ENCODE assay signal across 20 cellular contexts in genomic region chr15:48984811-48985352, GRCh38. TPM values are rescaled to one million over a fixed set of nuclear protein-coding genes. Genes with fewer than 3 reads are reported as not detected.
A peak's percentile ranks its signal among the peaks of the same experiment; 100 is the strongest.
DNase-seq lines count a peak whose midpoint lies in the region; ATAC-seq and TF ChIP-seq lines count a peak whose summit lies in the region.
"Had no signal": no experiment of that assay in that cellular context is flagged by ENCODE, and none has a peak within 500 bp of the region (broad histone marks: within the 10 kb centered on the region; RNA-seq: fewer than 3 reads in every experiment).

No MANE protein-coding gene starts in this region.

- H3K4me3 ChIP-seq in mesenchymal stem cell (ENCODE audit: insufficient read depth in 1 of 2, low read depth in 1 of 2, low read length in 2 of 2): no peak overlapping the region
- no peak overlapping the region for H3K4me3 ChIP-seq in spleen
- H3K4me3 ChIP-seq: K562, sigmoid colon, SJCRH30 had no signal

- no peaks in the 10 kb centered on the region for H3K9me3 Mint-ChIP-seq in chondrocyte (ENCODE audit: low read depth)
- H3K9me3 Mint-ChIP-seq in type B pancreatic cell: peaks cover 5% of the 10 kb centered on the region
- H3K9me3 Mint-ChIP-seq: activated naive CD4-positive, alpha-beta T cell treated with anti-CD3 and anti-CD28 coated beads, Interleukin-2, amount 10 ng/mL, durations not matched to agents 7 days and 5 days; T-helper 2 cell treated with Interferon-gamma antibody and Interleukin-4, amounts not matched to agents 5 μg/mL and 100 μg/mL, for 36 hours had no signal

- peak overlapping the region; percentile 83 for H3K27ac Mint-ChIP-seq in chondrocyte (ENCODE audit: unreplicated experiment)
- H3K27ac Mint-ChIP-seq in type B pancreatic cell: peak overlapping the region; percentile 66
- H3K27ac Mint-ChIP-seq: activated naive CD4-positive, alpha-beta T cell treated with anti-CD3 and anti-CD28 coated beads, Interleukin-2, amount 10 ng/mL, durations not matched to agents 7 days and 5 days; T-helper 2 cell treated with Interferon-gamma antibody and Interleukin-4, amounts not matched to agents 5 μg/mL and 100 μg/mL, for 36 hours had no signal

- H3K27ac ChIP-seq in mesenchymal stem cell (ENCODE audit: low read length, poor library complexity, severe bottlenecking) (no peak overlapping the region), spleen (peak overlapping the region in 2 of 8 donors; percentile 28 to 32)
- H3K27ac ChIP-seq: 22Rv1, SJCRH30 had no signal

- peaks cover 6% of the 10 kb centered on the region for H3K36me3 Mint-ChIP-seq in chondrocyte (ENCODE audit: low read depth)
- H3K36me3 Mint-ChIP-seq in type B pancreatic cell: peaks cover 5% of the 10 kb centered on the region

- H3K14ac ChIP-seq in mesenchymal stem cell (ENCODE audit: low read length in 2 of 2): peak overlapping the region in 1 of 2 experiments; percentile 21

- H2AK5ac ChIP-seq in mesenchymal stem cell (ENCODE audit: low read length, severe bottlenecking): no peak overlapping the region

- no peak overlapping the region for H2BK12ac ChIP-seq in mesenchymal stem cell (ENCODE audit: low read length in 2 of 2)

- H3K27me3 ChIP-seq in mesenchymal stem cell (ENCODE audit: control insufficient read depth in 1 of 2, insufficient read depth in 1 of 2, low read length in 2 of 2) (peaks cover 0 to 3% of the 10 kb centered on the region in 2 experiments), spleen (replicated peaks in 1 of 7) (peaks cover 0 to 5% (median 0%) of the 10 kb centered on the region in 7 donors)
- H3K27me3 ChIP-seq: sigmoid colon, SJCRH30 had no signal

- H3K4me1 ChIP-seq in mesenchymal stem cell (ENCODE audit: control insufficient read depth, insufficient read depth, low read depth, low read length) (no peaks in the 10 kb centered on the region), spleen (no peaks in the 10 kb centered on the region)
- H3K4me1 ChIP-seq: SJCRH30 had no signal

- intact Hi-C loops in spleen (cut with DNase I; ENCODE audit: low total_unique reads): no loop called here

- TF ChIP-seq POLR2A in spleen (IDR thresholded peaks at IDR 0.05): no peak

- H3K4ac ChIP-seq in mesenchymal stem cell (ENCODE audit: low read depth in 1 of 2, low read length in 2 of 2): no peak overlapping the region

- H3K4me2 ChIP-seq in mesenchymal stem cell (ENCODE audit: low read length, poor library complexity, severe bottlenecking): no peak overlapping the region

- H3K4me3 Mint-ChIP-seq in chondrocyte (ENCODE audit: unreplicated experiment) (peak overlapping the region; percentile 17), type B pancreatic cell (peak overlapping the region; percentile 18)
- H3K4me3 Mint-ChIP-seq: activated naive CD4-positive, alpha-beta T cell treated with anti-CD3 and anti-CD28 coated beads, Interleukin-2, amount 10 ng/mL, durations not matched to agents 7 days and 5 days; T-helper 2 cell treated with Interferon-gamma antibody and Interleukin-4, amounts not matched to agents 5 μg/mL and 100 μg/mL, for 36 hours had no signal

- ATAC-seq in HG02798 (IDR thresholded peaks at IDR 0.05; ENCODE audit: poor library complexity, unreplicated experiment): no peak
- ATAC-seq: K562 had no signal

- no peak overlapping the region for H4K91ac ChIP-seq in mesenchymal stem cell (ENCODE audit: low read length)

- H2BK15ac ChIP-seq in mesenchymal stem cell (ENCODE audit: low read depth, poor library complexity, severe bottlenecking): no peak overlapping the region

- H2AFZ ChIP-seq in mesenchymal stem cell (ENCODE audit: low read depth, low read length): no peak overlapping the region

- H3K79me1 ChIP-seq in mesenchymal stem cell (replicated peaks; ENCODE audit: low read length, poor library complexity, severe bottlenecking): no peaks in the 10 kb centered on the region

- TF ChIP-seq CTCF in chondrocyte (IDR thresholded peaks at IDR 0.05) (no peak), type B pancreatic cell (conservative IDR thresholded peaks at IDR 0.05) (no peak), spleen (IDR thresholded peaks at IDR 0.05 in 8 of 11, conservative IDR thresholded peaks at IDR 0.05 in 3 of 11) (no peak)

- 70% methylated on average over 3 of the region's 4 CpGs for WGBS in mesenchymal stem cell
- WGBS in spleen, 5 donors: 72 to 86% (median 78%) methylated on average over 4 of the region's 4 CpGs

- no peaks in the 10 kb centered on the region for H3K27me3 Mint-ChIP-seq in chondrocyte (ENCODE audit: low read depth)
- H3K27me3 Mint-ChIP-seq in type B pancreatic cell: no peaks in the 10 kb centered on the region

- peak overlapping the region; percentile 37 for H3K9ac ChIP-seq in mesenchymal stem cell (ENCODE audit: low read length)

- H3K9me3 ChIP-seq in mesenchymal stem cell (ENCODE audit: control insufficient read depth, low read length) (no peaks in the 10 kb centered on the region), spleen (no peaks in the 10 kb centered on the region)
- H3K9me3 ChIP-seq: sigmoid colon, SJCRH30 had no signal

- peaks cover 0 to 15% of the 10 kb centered on the region in 2 experiments for H3K36me3 ChIP-seq in mesenchymal stem cell (ENCODE audit: control insufficient read depth in 1 of 2, insufficient read depth in 2 of 2, low read depth in 1 of 2, low read length in 2 of 2)
- H3K36me3 ChIP-seq in spleen: peaks cover 0 to 11% (median 0%) of the 10 kb centered on the region in 6 donors
- H3K36me3 ChIP-seq: SJCRH30 had no signal

- H2BK120ac ChIP-seq in mesenchymal stem cell (ENCODE audit: low read depth, low read length): no peak overlapping the region

- no peak overlapping the region for H3K23ac ChIP-seq in mesenchymal stem cell (ENCODE audit: low read length in 2 of 2)

- peaks cover 46% of the 10 kb centered on the region for H3K4me1 Mint-ChIP-seq in chondrocyte (ENCODE audit: low read depth)
- peaks cover 27% of the 10 kb centered on the region for H3K4me1 Mint-ChIP-seq in type B pancreatic cell (ENCODE audit: unreplicated experiment)
- H3K4me1 Mint-ChIP-seq: activated naive CD4-positive, alpha-beta T cell treated with anti-CD3 and anti-CD28 coated beads, Interleukin-2, amount 10 ng/mL, durations not matched to agents 7 days and 5 days had no signal

- no peak overlapping the region for H4K8ac ChIP-seq in mesenchymal stem cell (ENCODE audit: low read length)

- H2BK5ac ChIP-seq in mesenchymal stem cell (ENCODE audit: low read depth, low read length, poor library complexity, severe bottlenecking): no peak overlapping the region

- DNase-seq in NCI-H2227 (lab: John Stamatoyannopoulos, UW; ENCODE audit: unreplicated experiment) (peak; percentile 2), NCI-H2227 treated with DMSO at 0.1 percent for 48 hours (lab: John Stamatoyannopoulos, UW) (no peak), chondrocyte (ENCODE audit: low spot score) (no peak), mesenchymal stem cell (peak; percentile 59), type B pancreatic cell (ENCODE audit: extremely low spot score, unreplicated experiment) (no peak), spleen (no peak)
- no peak for DNase-seq in stimulated activated naive CD4-positive, alpha-beta T cell (lab: John Stamatoyannopoulos, UW)
- DNase-seq: activated naive CD4-positive, alpha-beta T cell treated with anti-CD3 and anti-CD28 coated beads, Interleukin-2, amount 10 ng/mL, durations not matched to agents 7 days and 5 days; activated T-cell treated with anti-CD3 and anti-CD28 coated beads for 4 hours; C1 segment of cervical spinal cord; hypothalamus; kidney; NCI-H526 treated with DMSO at 0.1 percent for 48 hours; sigmoid colon; SJCRH30; stimulated activated CD4-positive, alpha-beta T cell treated with anti-CD3 and anti-CD28 coated beads, Interleukin-2, amount 100 ng/mL, for 24 hours had no signal

- no peak overlapping the region for H3K18ac ChIP-seq in mesenchymal stem cell (ENCODE audit: low read depth in 1 of 2, low read length in 2 of 2)

RNA-seq across cellular contexts. Expression of gene SHC4, which starts 21.2 kb away (rescaled TPM):
- total RNA-seq in chondrocyte (35.3 to 61.8 TPM (median 35.6 TPM) in 3 replicates), type B pancreatic cell (ENCODE audit: low replicate concordance) (2.1 and 4.5 TPM in 2 replicates), spleen (under 1 TPM in 2 of 7 donors, not detected in 5; 0.26 to 0.27 TPM)
- 1.6 TPM for polyA plus RNA-seq in mesenchymal stem cell (2013, experiment 1 of 2)
- 1.7 TPM for polyA plus RNA-seq in mesenchymal stem cell (2013, experiment 2 of 2)
- under 1 TPM; 0.20 to 0.42 (median 0.27) TPM for polyA plus RNA-seq in spleen

Comparison
In these comparisons a context has a peak if more than half of its experiments do, and no peak if none do; other contexts are left out.
1. DNase-seq: peak in NCI-H2227 (single experiment) and mesenchymal stem cell (single experiment); none in NCI-H2227 treated with DMSO at 0.1 percent for 48 hours (single experiment), chondrocyte (single experiment), type B pancreatic cell (single experiment), stimulated activated naive CD4-positive, alpha-beta T cell (0 of 6) and spleen (single experiment).